In genomic region chr7:115019882-115020605, GRCh38 we compare ENCODE assay signal across 21 cellular contexts.
DNase-seq lines count a peak whose midpoint lies in the region; ATAC-seq and TF ChIP-seq lines count a peak whose summit lies in the region.
"Had no signal": no experiment of that assay in that cellular context is flagged by ENCODE, and none has a peak within 500 bp of the region (broad histone marks: within the 10 kb centered on the region; RNA-seq: fewer than 3 reads in every experiment).

No MANE protein-coding gene starts in this region.

- intact Hi-C loops in mucosa of descending colon (cut with DNase I, micrococcal nuclease) = no loop called here
- intact Hi-C loops in left ventricle myocardium inferior (cut with micrococcal nuclease) = no loop called here
- intact Hi-C loops in sciatic nerve (cut with DNase I) = no loop called here

- no peak for TF ChIP-seq POLR2A in NB4 (IDR thresholded peaks at IDR 0.05; ENCODE audit: extremely low read depth, insufficient read length)

- no peaks in the 10 kb centered on the region for H3K36me3 ChIP-seq in mucosa of descending colon (ENCODE audit: low read depth)
- peaks cover 19% of the 10 kb centered on the region for H3K36me3 ChIP-seq in left ventricle myocardium inferior

- peak; percentile 29 for ATAC-seq in mucosa of descending colon
- no peak for ATAC-seq in sciatic nerve
- ATAC-seq: activated CD4-positive, CD25-positive, alpha-beta regulatory T cell treated with anti-CD3 and anti-CD28 coated beads, Interleukin-2, amount 50 U/mL, for 24 hours; gastroesophageal sphincter; left cardiac atrium; right cardiac atrium had no signal

- no peak for TF ChIP-seq CTCF in NB4 (IDR thresholded peaks at IDR 0.05; ENCODE audit: low read depth, low read length)
- TF ChIP-seq CTCF in mucosa of descending colon (IDR thresholded peaks at IDR 0.05) = no peak
- TF ChIP-seq CTCF in left ventricle myocardium inferior (IDR thresholded peaks at IDR 0.05; ENCODE audit: borderline replicate concordance) = no peak

- no peak overlapping the region for H3K4me3 ChIP-seq in NB4 (ENCODE audit: low read depth, low read length)
- H3K4me3 ChIP-seq in mucosa of descending colon = no peak overlapping the region
- no peak overlapping the region for H3K4me3 ChIP-seq in left ventricle myocardium inferior
- H3K4me3 ChIP-seq: dorsolateral prefrontal cortex, gastroesophageal sphincter, tibial artery had no signal

- H3K27me3 ChIP-seq in left ventricle myocardium inferior (ENCODE audit: low read depth) = no peaks in the 10 kb centered on the region
- H3K27me3 ChIP-seq: dorsolateral prefrontal cortex, gastroesophageal sphincter, tibial artery had no signal

- H3K9me3 ChIP-seq in mucosa of descending colon (no peaks in the 10 kb centered on the region), left ventricle myocardium inferior (replicated peaks) (no peaks in the 10 kb centered on the region)
- H3K9me3 ChIP-seq: gastroesophageal sphincter, tibial artery had no signal

- DNase-seq in NCI-H2107 treated with DMSO at 0.1 percent for 48 hours (lab: John Stamatoyannopoulos, UW; ENCODE audit: unreplicated experiment) = peak; percentile 4
- no peak for DNase-seq in NCI-H2107 (lab: John Stamatoyannopoulos, UW)
- peak; percentile 86 for DNase-seq in NB4 (ENCODE audit: low read depth)
- DNase-seq in SKM-1 (lab: John Stamatoyannopoulos, UW; ENCODE audit: unreplicated experiment) = peak; percentile 90
- no peak for DNase-seq in mucosa of descending colon
- no peak for DNase-seq in NCI-H748 (lab: John Stamatoyannopoulos, UW; ENCODE audit: unreplicated experiment)
- no peak for DNase-seq in left ventricle myocardium inferior
- DNase-seq in sciatic nerve (ENCODE audit: low spot score) = no peak
- DNase-seq: 8988T; DMS 273 treated with DMSO at 0.1 percent for 48 hours; dorsolateral prefrontal cortex; GOT3; left cardiac atrium; NCI-H1092; occipital lobe; right cardiac atrium; stimulated activated CD4-positive, alpha-beta T cell treated with anti-CD3 and anti-CD28 coated beads, Interleukin-15, amount 100 ng/mL, for 24 hours; stimulated activated naive CD4-positive, alpha-beta T cell; tibial artery had no signal

- H3K27ac ChIP-seq in left ventricle myocardium inferior (replicated peaks) = no peak overlapping the region
- H3K27ac ChIP-seq: dorsolateral prefrontal cortex, gastroesophageal sphincter, tibial artery had no signal

- H3K4me1 ChIP-seq in mucosa of descending colon (ENCODE audit: low read depth) (no peaks in the 10 kb centered on the region), left ventricle myocardium inferior (peaks cover 8% of the 10 kb centered on the region)
- H3K4me1 ChIP-seq: tibial artery had no signal

Comparison
In these comparisons a context has a peak if more than half of its experiments do, and no peak if none do; other contexts are left out.
1. DNase-seq: peak in NCI-H2107 treated with DMSO at 0.1 percent for 48 hours (single experiment), NB4 (single experiment) and SKM-1 (single experiment); none in NCI-H2107 (single experiment), mucosa of descending colon (0 of 3), NCI-H748 (single experiment), left ventricle myocardium inferior (single experiment) and sciatic nerve (single experiment).